ENCODE assay signal across 34 cellular contexts in the genomic region with DNA sequence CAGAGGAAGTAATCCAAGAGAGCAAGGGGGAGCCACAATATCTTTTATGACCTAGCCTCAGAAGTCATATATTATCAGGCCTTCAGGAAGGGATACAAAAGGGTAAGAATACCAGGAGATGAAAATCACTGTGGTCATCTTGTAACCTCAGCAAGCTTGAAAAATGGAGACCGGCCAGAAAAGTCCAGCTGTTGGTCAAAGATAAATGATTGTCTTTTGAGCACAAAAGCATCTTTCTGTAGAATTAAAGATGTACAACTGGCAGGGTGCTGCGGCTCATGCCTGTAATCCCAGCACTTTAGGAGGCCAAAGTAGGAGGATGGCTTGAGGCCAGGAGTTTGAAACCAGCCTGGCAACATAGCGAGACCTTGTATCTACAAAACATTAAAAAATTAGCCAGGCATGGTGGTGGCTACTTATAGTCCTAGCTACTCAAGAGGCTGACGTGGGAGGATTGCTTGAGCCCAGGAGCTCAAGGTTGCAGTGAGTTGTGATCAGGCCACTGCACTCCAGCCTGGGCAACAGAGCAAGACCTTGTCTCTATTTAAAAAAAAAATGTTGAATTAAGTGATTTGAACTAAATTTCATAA.
"Had no signal": no experiment of that assay in that cellular context is flagged by ENCODE, and none has a peak within 500 bp of the region (broad histone marks: within the 10 kb centered on the region; RNA-seq: fewer than 3 reads in every experiment).

No MANE protein-coding gene starts in this region.

- H3K9me3 Mint-ChIP-seq: activated CD4-positive, alpha-beta T cell treated with anti-CD3 and anti-CD28 coated beads, Interleukin-2, amount 10 ng/mL, durations not matched to agents 7 days and 5 days; activated naive CD4-positive, alpha-beta T cell treated with anti-CD3 and anti-CD28 coated beads, Interleukin-2, amount 50 U/mL, for 24 hours; activated naive CD8-positive, alpha-beta T cell treated with anti-CD3 and anti-CD28 coated beads, Interleukin-2, amount 10 ng/mL, durations not matched to agents 7 days and 5 days; activated T-cell treated with anti-CD3 and anti-CD28 coated beads, Interleukin-2, amount 50 U/mL, for 24 hours; activated T-helper 2 cell treated with anti-CD3 and anti-CD28 coated beads, Interferon-gamma antibody, Interleukin-2, Interleukin-4, amounts not matched to agents 10 μg/mL and 5 μg/mL and 100 μg/mL, durations not matched to agents 14 hours and 24 hours and 36 hours; central memory CD8-positive, alpha-beta T cell; T-helper 1 cell treated with Interleukin-12 subunit alpha and Interleukin-12 subunit beta and Interleukin-4 antibody, amounts not matched to agents 30 μg/mL and 1 μg/mL, for 36 hours; T-helper 2 cell treated with Interferon-gamma antibody and Interleukin-4, amounts not matched to agents 5 μg/mL and 100 μg/mL, for 36 hours had no signal

- H3K36me3 Mint-ChIP-seq: activated naive CD4-positive, alpha-beta T cell treated with anti-CD3 and anti-CD28 coated beads, Interleukin-2, amount 50 U/mL, for 24 hours; activated naive CD8-positive, alpha-beta T cell treated with anti-CD3 and anti-CD28 coated beads, Interleukin-2, amount 10 ng/mL, durations not matched to agents 7 days and 5 days; IgD-negative memory B cell had no signal

- H3K4me3 Mint-ChIP-seq: activated CD4-positive, alpha-beta T cell treated with anti-CD3 and anti-CD28 coated beads for 36 hours; activated CD4-positive, alpha-beta T cell treated with anti-CD3 and anti-CD28 coated beads, Interleukin-2, amount 10 ng/mL, durations not matched to agents 7 days and 5 days; activated CD8-positive, alpha-beta T cell treated with anti-CD3 and anti-CD28 coated beads, Interleukin-2, amount 10 ng/mL, durations not matched to agents 7 days and 5 days; activated naive CD4-positive, alpha-beta T cell treated with anti-CD3 and anti-CD28 coated beads, Interleukin-2, amount 50 U/mL, for 24 hours; activated naive CD8-positive, alpha-beta T cell treated with anti-CD3 and anti-CD28 coated beads, Interleukin-2, amount 10 ng/mL, durations not matched to agents 7 days and 5 days; activated T-cell treated with anti-CD3 and anti-CD28 coated beads, Interleukin-2, amount 50 U/mL, for 24 hours; central memory CD8-positive, alpha-beta T cell; T-helper 1 cell treated with Interleukin-12 subunit alpha and Interleukin-12 subunit beta and Interleukin-4 antibody, amounts not matched to agents 30 μg/mL and 1 μg/mL, for 36 hours; T-helper 2 cell treated with Interferon-gamma antibody and Interleukin-4, amounts not matched to agents 5 μg/mL and 100 μg/mL, for 36 hours had no signal

- ATAC-seq: activated CD4-positive, alpha-beta T cell treated with anti-CD3 and anti-CD28 coated beads for 36 hours; activated CD4-positive, CD25-positive, alpha-beta regulatory T cell treated with anti-CD3 and anti-CD28 coated beads, Interleukin-2, amount 50 U/mL, for 24 hours; activated CD8-positive, alpha-beta T cell treated with anti-CD3 and anti-CD28 coated beads, Interleukin-2, amount 10 ng/mL, durations not matched to agents 7 days and 5 days had no signal

- H3K9me3 ChIP-seq: ascending aorta, MG63, SJSA1, SK-N-SH had no signal

- H3K36me3 ChIP-seq: ascending aorta, cardiac muscle cell, MG63, SJSA1 had no signal

- H3K4me1 ChIP-seq: ascending aorta, SJSA1 had no signal

- H3K27ac Mint-ChIP-seq: activated CD4-positive, alpha-beta T cell treated with anti-CD3 and anti-CD28 coated beads for 36 hours; activated CD4-positive, alpha-beta T cell treated with anti-CD3 and anti-CD28 coated beads, Interleukin-2, amount 10 ng/mL, durations not matched to agents 7 days and 5 days; activated CD8-positive, alpha-beta T cell treated with anti-CD3 and anti-CD28 coated beads, Interleukin-2, amount 10 ng/mL, durations not matched to agents 7 days and 5 days; activated naive CD4-positive, alpha-beta T cell treated with anti-CD3 and anti-CD28 coated beads, Interleukin-2, amount 50 U/mL, for 24 hours; activated naive CD8-positive, alpha-beta T cell treated with anti-CD3 and anti-CD28 coated beads, Interleukin-2, amount 10 ng/mL, durations not matched to agents 7 days and 5 days; activated T-cell treated with anti-CD3 and anti-CD28 coated beads, Interleukin-2, amount 50 U/mL, for 24 hours; activated T-helper 2 cell treated with anti-CD3 and anti-CD28 coated beads, Interferon-gamma antibody, Interleukin-2, Interleukin-4, amounts not matched to agents 10 μg/mL and 5 μg/mL and 100 μg/mL, durations not matched to agents 14 hours and 24 hours and 36 hours; IgD-negative memory B cell; T-helper 1 cell treated with Interleukin-12 subunit alpha and Interleukin-12 subunit beta and Interleukin-4 antibody, amounts not matched to agents 30 μg/mL and 1 μg/mL, for 36 hours; T-helper 2 cell treated with Interferon-gamma antibody and Interleukin-4, amounts not matched to agents 5 μg/mL and 100 μg/mL, for 36 hours had no signal

- H3K27ac ChIP-seq: ascending aorta, cardiac muscle cell, SJSA1 had no signal

- DNase-seq: activated CD4-positive, alpha-beta T cell treated with anti-CD3 and anti-CD28 coated beads for 36 hours; activated CD4-positive, alpha-beta T cell treated with anti-CD3 and anti-CD28 coated beads, Interleukin-2, amount 10 ng/mL, durations not matched to agents 7 days and 5 days; activated CD4-positive, alpha-beta T cell treated with anti-CD3 and anti-CD28 coated beads, Interleukin-2, amount 50 U/mL, for 48 hours; activated CD8-positive, alpha-beta T cell treated with anti-CD3 and anti-CD28 coated beads, Interleukin-2, amount 10 ng/mL, durations not matched to agents 7 days and 5 days; activated gamma-delta T cell; activated naive CD4-positive, alpha-beta T cell treated with Interleukin-2 at 50 U/mL for 16 hours; activated naive CD8-positive, alpha-beta T cell treated with anti-CD3 and anti-CD28 coated beads, Interleukin-2, amount 10 ng/mL, durations not matched to agents 7 days and 5 days; activated T-cell treated with anti-CD3 and anti-CD28 coated beads, Interleukin-2, amount 50 U/mL, for 24 hours; amygdala; Karpas-422; KBM-7; MG63; MV-4-11; NCI-H1092; NCI-H146; NCI-H187; NCI-H2081 treated with DMSO at 0.1 percent for 48 hours; NCI-H345; NCI-H510A; NCI-H526; NCI-H748 treated with DMSO at 0.1 percent for 48 hours; NK-92 treated with Interleukin-12 subunit alpha and Interleukin-12 subunit beta, amount 100 ng/mL, for 24 hours; SHP77; SK-N-SH had no signal

- H3K4me3 ChIP-seq: ascending aorta, cardiac muscle cell, MG63, SJSA1 had no signal

- H3K27me3 Mint-ChIP-seq: activated naive CD8-positive, alpha-beta T cell treated with anti-CD3 and anti-CD28 coated beads, Interleukin-2, amount 10 ng/mL, durations not matched to agents 7 days and 5 days; central memory CD8-positive, alpha-beta T cell; IgD-negative memory B cell had no signal

- H3K27me3 ChIP-seq: ascending aorta, MG63, SJSA1 had no signal

- H3K4me1 Mint-ChIP-seq: activated CD4-positive, alpha-beta T cell treated with anti-CD3 and anti-CD28 coated beads, Interleukin-2, amount 10 ng/mL, durations not matched to agents 7 days and 5 days; activated naive CD4-positive, alpha-beta T cell treated with anti-CD3 and anti-CD28 coated beads, Interleukin-2, amount 50 U/mL, for 24 hours; activated naive CD8-positive, alpha-beta T cell treated with anti-CD3 and anti-CD28 coated beads, Interleukin-2, amount 10 ng/mL, durations not matched to agents 7 days and 5 days; central memory CD8-positive, alpha-beta T cell had no signal
